ENCODE assay signal across 33 cellular contexts in the genomic region with DNA sequence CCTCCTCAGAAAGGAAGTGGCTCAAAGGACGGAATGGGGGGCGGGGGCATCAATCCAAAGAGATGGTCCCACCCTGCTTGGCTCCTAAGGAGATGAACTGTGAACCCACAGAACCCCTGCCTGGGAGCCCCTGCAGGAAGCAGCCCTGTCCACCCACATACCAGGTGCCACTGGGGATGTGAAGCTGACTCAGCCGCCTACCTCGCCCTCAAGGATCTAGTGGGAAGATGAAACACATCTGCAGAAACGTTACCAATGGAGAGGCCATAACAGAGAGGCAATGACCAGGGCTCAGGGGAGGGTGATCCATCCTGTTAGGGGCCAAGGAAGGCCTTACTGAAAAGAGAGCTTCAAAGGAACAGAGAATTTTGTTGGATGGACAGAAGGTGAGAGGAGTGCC. TPM values are rescaled to one million over a fixed set of nuclear protein-coding genes. Genes with fewer than 3 reads are reported as not detected.
DNase-seq lines count a peak whose midpoint lies in the region; ATAC-seq, FAIRE-seq and TF ChIP-seq lines count a peak whose summit lies in the region.
"Had no signal": no experiment of that assay in that cellular context is flagged by ENCODE, and none has a peak within 500 bp of the region (broad histone marks: within the 10 kb centered on the region; RNA-seq: fewer than 3 reads in every experiment).

No MANE protein-coding gene starts in this region.

- ATAC-seq in activated CD4-positive, alpha-beta T cell treated with anti-CD3 and anti-CD28 coated beads for 36 hours, result peak; percentile 30
- ATAC-seq: esophagus mucosa; left lung; right lobe of liver; stimulated activated naive CD8-positive, alpha-beta T cell treated with anti-CD3 and anti-CD28 coated beads, Interleukin-15, amount 100 ng/mL, for 72 hours had no signal

- intact Hi-C loops in activated CD4-positive, alpha-beta T cell treated with anti-CD3 and anti-CD28 coated beads for 36 hours (cut with DNase I, micrococcal nuclease), result no loop called here

- POLR2A ChIA-PET in activated CD4-positive, alpha-beta T cell treated with anti-CD3 and anti-CD28 coated beads for 36 hours (lab: Charles Lee), result no interaction called here

- peaks cover 1% of the 10 kb centered on the region for H3K36me3 Mint-ChIP-seq in activated CD4-positive, alpha-beta T cell treated with anti-CD3 and anti-CD28 coated beads for 36 hours (ENCODE audit: low read depth)
- H3K36me3 Mint-ChIP-seq in glutamatergic neuron (ENCODE audit: unreplicated experiment), result peaks cover 13% of the 10 kb centered on the region

- no peaks in the 10 kb centered on the region for H3K36me3 ChIP-seq in bronchial epithelial cell (ENCODE audit: control insufficient read depth, insufficient read depth, low read length)
- H3K36me3 ChIP-seq: breast epithelium, colonic mucosa, left lung, neutrophil, right lobe of liver, thyroid gland had no signal

- DNase-seq in activated CD4-positive, alpha-beta T cell treated with anti-CD3 and anti-CD28 coated beads for 36 hours, result peak; percentile 24
- DNase-seq in activated CD4-positive, alpha-beta T cell treated with anti-CD3 and anti-CD28 coated beads for 1 hour, result no peak
- peak; percentile 13 for DNase-seq in stimulated activated CD4-positive, alpha-beta T cell treated with anti-CD3 and anti-CD28 coated beads, Interleukin-1b, Interleukin-23, amount 100 ng/mL, for 48 hours
- no peak for DNase-seq in stimulated activated CD4-positive, alpha-beta T cell treated with anti-CD3 and anti-CD28 coated beads, Interleukin-4, amount 100 ng/mL, for 24 hours
- DNase-seq in bronchial epithelial cell (ENCODE audit: low read depth) (peak; percentile 5), glutamatergic neuron (no peak), hippocampal formation (lab: John Stamatoyannopoulos, UW) (no peak), SW 1271 (lab: John Stamatoyannopoulos, UW) (no peak)
- DNase-seq: activated gamma-delta T cell; amygdala; colonic mucosa; foreskin melanocyte; GM23248; HFFc6; left lung; mesendoderm; NCI-H1417 treated with DMSO at 0.1 percent for 48 hours; NCI-H2081; NCI-H226; NCI-H69; right lobe of liver; SIG-M5; stimulated activated CD4-positive, alpha-beta T cell treated with anti-CD3 and anti-CD28 coated beads, Interleukin-12 subunit alpha, Interleukin-12 subunit beta, amount 100 ng/mL, for 4 hours; stimulated activated naive CD8-positive, alpha-beta T cell treated with anti-CD3 and anti-CD28 coated beads, Interleukin-15, amount 100 ng/mL, for 72 hours; thyroid gland had no signal

- H3K4me3 Mint-ChIP-seq in activated CD4-positive, alpha-beta T cell treated with anti-CD3 and anti-CD28 coated beads for 36 hours, result no peak overlapping the region
- H3K4me3 Mint-ChIP-seq in glutamatergic neuron (ENCODE audit: unreplicated experiment), result no peak overlapping the region
- H3K4me3 Mint-ChIP-seq: HFFc6 had no signal

- H3K27me3 Mint-ChIP-seq in activated CD4-positive, alpha-beta T cell treated with anti-CD3 and anti-CD28 coated beads for 36 hours, result no peaks in the 10 kb centered on the region
- H3K27me3 Mint-ChIP-seq in glutamatergic neuron (ENCODE audit: unreplicated experiment), result peaks cover 5% of the 10 kb centered on the region
- H3K27me3 Mint-ChIP-seq: progenitor cell of endocrine pancreas; stimulated activated naive CD8-positive, alpha-beta T cell treated with anti-CD3 and anti-CD28 coated beads, Interleukin-15, amount 100 ng/mL, for 72 hours had no signal

- CTCF ChIA-PET in activated CD4-positive, alpha-beta T cell treated with anti-CD3 and anti-CD28 coated beads for 36 hours (lab: Charles Lee), result no interaction called here

- no peaks in the 10 kb centered on the region for H3K27me3 ChIP-seq in bronchial epithelial cell (ENCODE audit: control insufficient read depth, insufficient read depth, low read length)
- H3K27me3 ChIP-seq: breast epithelium, colonic mucosa, hepatocyte, left lung, neutrophil, right lobe of liver, thyroid gland had no signal

- H3K4me3 ChIP-seq in bronchial epithelial cell (ENCODE audit: low read depth, low read length), result no peak overlapping the region
- H3K4me3 ChIP-seq: breast epithelium, colonic mucosa, GM23248, hepatocyte, left lung, right lobe of liver, thyroid gland had no signal

- no peaks in the 10 kb centered on the region for H3K9me3 Mint-ChIP-seq in activated CD4-positive, alpha-beta T cell treated with anti-CD3 and anti-CD28 coated beads for 36 hours (ENCODE audit: low read depth)
- H3K9me3 Mint-ChIP-seq in glutamatergic neuron (ENCODE audit: unreplicated experiment), result peaks cover 2% of the 10 kb centered on the region
- H3K9me3 Mint-ChIP-seq: HFFc6 had no signal

- no peak for FAIRE-seq in bronchial epithelial cell (lab: Jason Lieb, UNC)
- FAIRE-seq: A204.1, RCC 7860, TTC549 had no signal

- TF ChIP-seq CTCF in bronchial epithelial cell (IDR thresholded peaks at IDR 0.05; ENCODE audit: insufficient read depth, low read length, severe bottlenecking) (no peak), glutamatergic neuron (IDR thresholded peaks at IDR 0.05; ENCODE audit: partially characterized antibody, unreplicated experiment) (no peak)

- peaks cover 16% of the 10 kb centered on the region for H3K4me1 Mint-ChIP-seq in activated CD4-positive, alpha-beta T cell treated with anti-CD3 and anti-CD28 coated beads for 36 hours
- H3K4me1 Mint-ChIP-seq in glutamatergic neuron (ENCODE audit: low read depth, unreplicated experiment), result peaks cover 13% of the 10 kb centered on the region

- no peak overlapping the region for H3K27ac Mint-ChIP-seq in activated CD4-positive, alpha-beta T cell treated with anti-CD3 and anti-CD28 coated beads for 36 hours
- H3K27ac Mint-ChIP-seq in glutamatergic neuron (ENCODE audit: unreplicated experiment), result no peak overlapping the region
- H3K27ac Mint-ChIP-seq: HFFc6, progenitor cell of endocrine pancreas had no signal

RNA-seq across cellular contexts. Expression of gene EAF1, which starts 35.1 kb away (rescaled TPM):
- 10 to 100 TPM; 21.2 to 25.6 TPM for total RNA-seq in activated CD4-positive, alpha-beta T cell treated with anti-CD3 and anti-CD28 coated beads for 36 hours
- total RNA-seq in bronchial epithelial cell, result 34.0 and 34.2 TPM in 2 replicates
- total RNA-seq in glutamatergic neuron (ENCODE audit: unreplicated experiment), result 43.9 TPM

RNA-seq across cellular contexts. Expression of gene METTL6, which starts 35.1 kb away (rescaled TPM):
- 10 to 100 TPM; 13.0 to 19.5 TPM for total RNA-seq in activated CD4-positive, alpha-beta T cell treated with anti-CD3 and anti-CD28 coated beads for 36 hours
- total RNA-seq in bronchial epithelial cell, result 41.3 TPM in 2 replicates
- total RNA-seq in glutamatergic neuron (ENCODE audit: unreplicated experiment), result 25.9 TPM

RNA-seq across cellular contexts. Expression of gene COLQ, which starts 59.1 kb away (rescaled TPM):
- 1 to 10 TPM; 1.1 to 1.3 TPM for total RNA-seq in activated CD4-positive, alpha-beta T cell treated with anti-CD3 and anti-CD28 coated beads for 36 hours
- under 0.01 and 0.38 TPM in 2 replicates for total RNA-seq in bronchial epithelial cell
- total RNA-seq in glutamatergic neuron (ENCODE audit: unreplicated experiment), result 4.8 TPM

Comparison
In these comparisons a context has a peak if more than half of its experiments do, and no peak if none do; other contexts are left out.
1. DNase-seq: peak in activated CD4-positive, alpha-beta T cell treated with anti-CD3 and anti-CD28 coated beads for 36 hours (single experiment), stimulated activated CD4-positive, alpha-beta T cell treated with anti-CD3 and anti-CD28 coated beads, Interleukin-1b, Interleukin-23, amount 100 ng/mL, for 48 hours (single experiment) and bronchial epithelial cell (single experiment); none in activated CD4-positive, alpha-beta T cell treated with anti-CD3 and anti-CD28 coated beads for 1 hour (single experiment), stimulated activated CD4-positive, alpha-beta T cell treated with anti-CD3 and anti-CD28 coated beads, Interleukin-4, amount 100 ng/mL, for 24 hours (single experiment), glutamatergic neuron (single experiment), hippocampal formation (0 of 2) and SW 1271 (0 of 2).